Comparison of ENCODE assay signal across 29 cellular contexts in genomic region chr14:92012121-92012748, GRCh38. TPM values are rescaled to one million over a fixed set of nuclear protein-coding genes. Genes with fewer than 3 reads are reported as not detected.
A peak's percentile ranks its signal among the peaks of the same experiment; 100 is the strongest.
DNase-seq lines count a peak whose midpoint lies in the region; ATAC-seq, FAIRE-seq and TF ChIP-seq lines count a peak whose summit lies in the region.
"Had no signal": no experiment of that assay in that cellular context is flagged by ENCODE, and none has a peak within 500 bp of the region (broad histone marks: within the 10 kb centered on the region; RNA-seq: fewer than 3 reads in every experiment).

No MANE protein-coding gene starts in this region.

- H3K36me3 ChIP-seq in CD4-positive, CD25-positive, alpha-beta regulatory T cell (ENCODE audit: control insufficient read depth, insufficient read depth, low read length): peaks cover 63% of the 10 kb centered on the region
- H3K36me3 ChIP-seq in CD4-positive, alpha-beta memory T cell (ENCODE audit: insufficient read depth, low read length): peaks cover 40% of the 10 kb centered on the region
- peaks cover 11 to 60% (median 14%) of the 10 kb centered on the region in 3 experiments for H3K36me3 ChIP-seq in naive thymus-derived CD4-positive, alpha-beta T cell (ENCODE audit: control insufficient read depth in 2 of 3, insufficient read depth in 3 of 3, low read length in 3 of 3)

- CTCF ChIA-PET in CD4-positive, alpha-beta memory T cell (lab: Charles Lee; ENCODE audit: partially characterized antibody): interaction anchor here (1.0 to 1.4 kb wide), 2 partner anchors 94 to 363 kb away, joined by 3 read pairs; partner anchors contain the start of gene ATXN3
- CTCF ChIA-PET in activated CD4-positive, alpha-beta memory T cell treated with anti-CD3 and anti-CD28 coated beads, Interleukin-2, amount 10 ng/mL, durations not matched to agents 7 days and 5 days (lab: Charles Lee): interaction anchor here (1.1 to 1.5 kb wide), 2 partner anchors 12 to 15 kb away, joined by 3 to 6 read pairs; no protein-coding TSS in a partner anchor
- CTCF ChIA-PET in naive thymus-derived CD4-positive, alpha-beta T cell (lab: Charles Lee): interaction anchor here (0.9 kb wide), 2 partner anchors 15 to 501 kb away, joined by 3 read pairs; no protein-coding TSS in a partner anchor

- H3K27me3 Mint-ChIP-seq in CD4-positive, CD25-positive, alpha-beta regulatory T cell: no peaks in the 10 kb centered on the region
- no peaks in the 10 kb centered on the region for H3K27me3 Mint-ChIP-seq in CD4-positive, alpha-beta memory T cell
- H3K27me3 Mint-ChIP-seq in activated CD4-positive, alpha-beta memory T cell treated with anti-CD3 and anti-CD28 coated beads, Interleukin-2, amount 10 ng/mL, durations not matched to agents 7 days and 5 days: no peaks in the 10 kb centered on the region
- no peaks in the 10 kb centered on the region for H3K27me3 Mint-ChIP-seq in naive thymus-derived CD4-positive, alpha-beta T cell
- H3K27me3 Mint-ChIP-seq: activated B cell treated with CpG ODN at 0.5 μM for 24 hours had no signal

- intact Hi-C loops in CD4-positive, alpha-beta memory T cell (cut with micrococcal nuclease): no loop called here
- intact Hi-C loops in naive thymus-derived CD4-positive, alpha-beta T cell (cut with micrococcal nuclease): no loop called here

- no peak for TF ChIP-seq CTCF in foreskin fibroblast (IDR thresholded peaks at IDR 0.05; ENCODE audit: low read depth, low read length)

- peak overlapping the region in 1 of 4 donors; percentile 72 for H3K4me3 Mint-ChIP-seq in CD4-positive, CD25-positive, alpha-beta regulatory T cell
- H3K4me3 Mint-ChIP-seq in CD4-positive, alpha-beta memory T cell: no peak overlapping the region
- no peak overlapping the region for H3K4me3 Mint-ChIP-seq in activated CD4-positive, alpha-beta memory T cell treated with anti-CD3 and anti-CD28 coated beads, Interleukin-2, amount 10 ng/mL, durations not matched to agents 7 days and 5 days
- H3K4me3 Mint-ChIP-seq in naive thymus-derived CD4-positive, alpha-beta T cell: peak overlapping the region in 1 of 10 donors; percentile 12
- H3K4me3 Mint-ChIP-seq: activated B cell treated with CpG ODN at 0.5 μM for 24 hours, GM23338, HFFc6 had no signal

- H3K9me3 ChIP-seq in CD4-positive, CD25-positive, alpha-beta regulatory T cell (ENCODE audit: control insufficient read depth in 2 of 2, low read length in 2 of 2): no peaks in the 10 kb centered on the region
- no peaks in the 10 kb centered on the region for H3K9me3 ChIP-seq in CD4-positive, alpha-beta memory T cell (ENCODE audit: control insufficient read depth in 1 of 2, low read length in 2 of 2)
- no peaks in the 10 kb centered on the region for H3K9me3 ChIP-seq in naive thymus-derived CD4-positive, alpha-beta T cell (ENCODE audit: control insufficient read depth in 2 of 3, low read length in 3 of 3)
- H3K9me3 ChIP-seq: BLaER1 treated with 17β-estradiol and CSF1 and Interleukin-3, amounts not matched to agents 10 nM and 100 nM; Caco-2; esophagus muscularis mucosa; heart left ventricle; prostate gland; transverse colon had no signal

- POLR2A ChIA-PET in CD4-positive, alpha-beta memory T cell (lab: Charles Lee; ENCODE audit: partially characterized antibody): interaction anchor here (1.3 kb wide), 1 partner anchor 9 kb away, joined by 3 read pairs; no protein-coding TSS in a partner anchor
- POLR2A ChIA-PET in activated CD4-positive, alpha-beta memory T cell treated with anti-CD3 and anti-CD28 coated beads, Interleukin-2, amount 10 ng/mL, durations not matched to agents 7 days and 5 days (lab: Charles Lee): interaction anchor here (1.6 to 1.8 kb wide), 2 partner anchors 8 to 28 kb away, joined by 6 to 15 read pairs; partner anchors contain the start of gene TRIP11
- POLR2A ChIA-PET in naive thymus-derived CD4-positive, alpha-beta T cell (lab: Charles Lee): interaction anchor here (0.6 to 1.1 kb wide), 2 partner anchors 28 to 205 kb away, joined by 3 to 5 read pairs; partner anchors contain the start of gene TRIP11

- H3K9me3 Mint-ChIP-seq in CD4-positive, CD25-positive, alpha-beta regulatory T cell: peaks cover 0 to 2% (median 0%) of the 10 kb centered on the region in 7 donors
- no peaks in the 10 kb centered on the region for H3K9me3 Mint-ChIP-seq in CD4-positive, alpha-beta memory T cell
- no peaks in the 10 kb centered on the region for H3K9me3 Mint-ChIP-seq in activated CD4-positive, alpha-beta memory T cell treated with anti-CD3 and anti-CD28 coated beads, Interleukin-2, amount 10 ng/mL, durations not matched to agents 7 days and 5 days
- no peaks in the 10 kb centered on the region for H3K9me3 Mint-ChIP-seq in naive thymus-derived CD4-positive, alpha-beta T cell
- H3K9me3 Mint-ChIP-seq: activated B cell treated with CpG ODN at 0.5 μM for 24 hours, GM23338, HFFc6 had no signal

- peaks cover 12 to 28% (median 16%) of the 10 kb centered on the region in 4 donors for H3K4me1 Mint-ChIP-seq in CD4-positive, CD25-positive, alpha-beta regulatory T cell
- peaks cover 7 to 15% (median 11%) of the 10 kb centered on the region in 4 donors for H3K4me1 Mint-ChIP-seq in CD4-positive, alpha-beta memory T cell
- peaks cover 25% of the 10 kb centered on the region for H3K4me1 Mint-ChIP-seq in activated CD4-positive, alpha-beta memory T cell treated with anti-CD3 and anti-CD28 coated beads, Interleukin-2, amount 10 ng/mL, durations not matched to agents 7 days and 5 days
- peaks cover 5 to 21% (median 18%) of the 10 kb centered on the region in 7 donors for H3K4me1 Mint-ChIP-seq in naive thymus-derived CD4-positive, alpha-beta T cell
- H3K4me1 Mint-ChIP-seq: activated B cell treated with CpG ODN at 0.5 μM for 24 hours, GM23338 had no signal

- H3K4me3 ChIP-seq in CD4-positive, CD25-positive, alpha-beta regulatory T cell (ENCODE audit: low read depth, low read length): no peak overlapping the region
- H3K4me3 ChIP-seq in CD4-positive, alpha-beta memory T cell (ENCODE audit: low read length in 2 of 2): no peak overlapping the region
- H3K4me3 ChIP-seq in naive thymus-derived CD4-positive, alpha-beta T cell (ENCODE audit: low read length): no peak overlapping the region
- no peak overlapping the region for H3K4me3 ChIP-seq in foreskin fibroblast (ENCODE audit: low read depth in 1 of 2, low read length in 2 of 2)
- H3K4me3 ChIP-seq: BLaER1 treated with 17β-estradiol and CSF1 and Interleukin-3, amounts not matched to agents 10 nM and 100 nM; esophagus muscularis mucosa; GM23338; heart left ventricle; prostate gland; transverse colon had no signal

- DNase-seq in CD4-positive, CD25-positive, alpha-beta regulatory T cell: peak in 1 of 3 donors; percentile 9
- no peak for DNase-seq in CD4-positive, alpha-beta memory T cell
- DNase-seq in activated CD4-positive, alpha-beta memory T cell treated with anti-CD3 and anti-CD28 coated beads, Interleukin-2, amount 10 ng/mL, durations not matched to agents 7 days and 5 days: no peak
- DNase-seq in naive thymus-derived CD4-positive, alpha-beta T cell: no peak
- no peak for DNase-seq in HTR-8/SVneo (ENCODE audit: insufficient read length, low spot score)
- no peak for DNase-seq in foreskin fibroblast
- DNase-seq: activated B cell treated with CpG ODN at 0.5 μM for 24 hours; activated CD8-positive, alpha-beta memory T cell treated with anti-CD3 and anti-CD28 coated beads, Interleukin-2, amount 50 U/mL, for 4 hours; activated effector memory CD4-positive, alpha-beta T cell treated with Interleukin-2 at 50 U/mL for 16 hours; Caco-2; dermis blood vessel endothelial cell; DMS53; foreskin keratinocyte; heart left ventricle; HFFc6; islet precursor cell; left ventricle myocardium superior; NCI-H1694; NCI-H82; stimulated activated CD4-positive, alpha-beta T cell treated with anti-CD3 and anti-CD28 coated beads, Interleukin-12 subunit alpha, Interleukin-12 subunit beta, amount 100 ng/mL, for 4 hours; stimulated activated CD4-positive, alpha-beta T cell treated with anti-CD3 and anti-CD28 coated beads, Interleukin-2, amount 100 ng/mL, for 48 hours; transverse colon had no signal

- ATAC-seq in CD4-positive, CD25-positive, alpha-beta regulatory T cell (ENCODE audit: low read depth in 2 of 2): no peak
- ATAC-seq in naive thymus-derived CD4-positive, alpha-beta T cell: no peak
- ATAC-seq in GM21723 (IDR thresholded peaks at IDR 0.05; ENCODE audit: unreplicated experiment): no peak
- ATAC-seq: foreskin keratinocyte, GM23338, heart left ventricle, left ventricle myocardium superior, sciatic nerve had no signal

- no peak for FAIRE-seq in HTR-8/SVneo (lab: Jason Lieb, UNC)
- FAIRE-seq: endometrium had no signal

- no peaks in the 10 kb centered on the region for H3K27me3 ChIP-seq in CD4-positive, CD25-positive, alpha-beta regulatory T cell (ENCODE audit: control insufficient read depth, insufficient read depth, low read length)
- no peaks in the 10 kb centered on the region for H3K27me3 ChIP-seq in CD4-positive, alpha-beta memory T cell (ENCODE audit: insufficient read depth, low read length)
- no peaks in the 10 kb centered on the region for H3K27me3 ChIP-seq in naive thymus-derived CD4-positive, alpha-beta T cell (ENCODE audit: control insufficient read depth in 2 of 2, insufficient read depth in 2 of 2, low read length in 2 of 2)
- H3K27me3 ChIP-seq: BLaER1 treated with 17β-estradiol and CSF1 and Interleukin-3, amounts not matched to agents 10 nM and 100 nM; esophagus muscularis mucosa; foreskin keratinocyte; heart left ventricle; transverse colon had no signal

- H3K36me3 Mint-ChIP-seq in CD4-positive, CD25-positive, alpha-beta regulatory T cell: peaks cover 50% of the 10 kb centered on the region
- H3K36me3 Mint-ChIP-seq in CD4-positive, alpha-beta memory T cell: peaks cover 61 to 77% of the 10 kb centered on the region in 2 donors
- H3K36me3 Mint-ChIP-seq in activated CD4-positive, alpha-beta memory T cell treated with anti-CD3 and anti-CD28 coated beads, Interleukin-2, amount 10 ng/mL, durations not matched to agents 7 days and 5 days (ENCODE audit: low read depth): peaks cover 60% of the 10 kb centered on the region
- H3K36me3 Mint-ChIP-seq in naive thymus-derived CD4-positive, alpha-beta T cell: peaks cover 4 to 55% (median 42%) of the 10 kb centered on the region in 5 donors

- H3K27ac ChIP-seq in CD4-positive, CD25-positive, alpha-beta regulatory T cell (ENCODE audit: insufficient read depth, low read length, poor library complexity, severe bottlenecking): peak overlapping the region; percentile 34
- H3K27ac ChIP-seq in CD4-positive, alpha-beta memory T cell (ENCODE audit: low read depth, low read length): no peak overlapping the region
- no peak overlapping the region for H3K27ac ChIP-seq in naive thymus-derived CD4-positive, alpha-beta T cell (ENCODE audit: low read depth, low read length)
- H3K27ac ChIP-seq: BLaER1 treated with 17β-estradiol and CSF1 and Interleukin-3, amounts not matched to agents 10 nM and 100 nM; esophagus muscularis mucosa; foreskin keratinocyte; heart left ventricle; prostate gland; transverse colon had no signal

- no peaks in the 10 kb centered on the region for H3K4me1 ChIP-seq in CD4-positive, CD25-positive, alpha-beta regulatory T cell (ENCODE audit: control insufficient read depth, insufficient read depth, low read length, poor library complexity, severe bottlenecking)
- H3K4me1 ChIP-seq in CD4-positive, alpha-beta memory T cell (ENCODE audit: insufficient read depth, low read length): no peaks in the 10 kb centered on the region
- H3K4me1 ChIP-seq in naive thymus-derived CD4-positive, alpha-beta T cell (ENCODE audit: control insufficient read depth in 2 of 2, insufficient read depth in 2 of 2, low read length in 2 of 2): no peaks in the 10 kb centered on the region
- H3K4me1 ChIP-seq: BLaER1 treated with 17β-estradiol and CSF1 and Interleukin-3, amounts not matched to agents 10 nM and 100 nM; Caco-2; esophagus muscularis mucosa; foreskin keratinocyte; prostate gland; transverse colon had no signal

- H3K27ac Mint-ChIP-seq in CD4-positive, CD25-positive, alpha-beta regulatory T cell: peak overlapping the region in 2 of 3 donors; percentile 14 to 59
- H3K27ac Mint-ChIP-seq in CD4-positive, alpha-beta memory T cell: peak overlapping the region in 4 of 7 donors; percentile 3 to 77 (median 66)
- peak overlapping the region; percentile 14 for H3K27ac Mint-ChIP-seq in activated CD4-positive, alpha-beta memory T cell treated with anti-CD3 and anti-CD28 coated beads, Interleukin-2, amount 10 ng/mL, durations not matched to agents 7 days and 5 days
- H3K27ac Mint-ChIP-seq in naive thymus-derived CD4-positive, alpha-beta T cell: peak overlapping the region in 5 of 9 donors; percentile 2 to 82 (median 8)
- H3K27ac Mint-ChIP-seq: GM23338, HFFc6 had no signal

RNA-seq across cellular contexts. Expression of gene TRIP11, which starts 27.6 kb away (rescaled TPM):
- 55.9 TPM for total RNA-seq in CD4-positive, CD25-positive, alpha-beta regulatory T cell
- polyA plus RNA-seq in CD4-positive, CD25-positive, alpha-beta regulatory T cell: 10 to 100 TPM; 39.8 to 44.5 (median 43.2) TPM
- 10 to 100 TPM; 68.0 to 68.7 TPM for total RNA-seq in CD4-positive, alpha-beta memory T cell
- 10 to 100 TPM; 24.6 to 77.2 TPM for polyA plus RNA-seq in CD4-positive, alpha-beta memory T cell
- total RNA-seq in activated CD4-positive, alpha-beta memory T cell treated with anti-CD3 and anti-CD28 coated beads, Interleukin-2, amount 10 ng/mL, durations not matched to agents 7 days and 5 days: 10 to 100 TPM; 44.4 to 46.0 TPM
- total RNA-seq in naive thymus-derived CD4-positive, alpha-beta T cell: 10 to 100 TPM; 34.1 to 72.4 (median 58.4) TPM
- 10 to 100 TPM; 46.1 to 74.8 TPM for polyA plus RNA-seq in naive thymus-derived CD4-positive, alpha-beta T cell

Comparison
In these comparisons a context has a peak if more than half of its experiments do, and no peak if none do; other contexts are left out.
1. H3K27ac Mint-ChIP-seq: peak in every context shown above with its lines; median percentile 66 in CD4-positive, alpha-beta memory T cell; 36 in CD4-positive, CD25-positive, alpha-beta regulatory T cell; 14 in activated CD4-positive, alpha-beta memory T cell treated with anti-CD3 and anti-CD28 coated beads, Interleukin-2, amount 10 ng/mL, durations not matched to agents 7 days and 5 days; 8 in naive thymus-derived CD4-positive, alpha-beta T cell.